ENCODE assay signal across 10 cellular contexts in genomic region chr15:67126551-67127333, GRCh38.
A peak's percentile ranks its signal among the peaks of the same experiment; 100 is the strongest.
DNase-seq lines count a peak whose midpoint lies in the region; ATAC-seq and TF ChIP-seq lines count a peak whose summit lies in the region.
"Had no signal": no experiment of that assay in that cellular context is flagged by ENCODE, and none has a peak within 500 bp of the region (broad histone marks: within the 10 kb centered on the region; RNA-seq: fewer than 3 reads in every experiment).

No MANE protein-coding gene starts in this region.

- H3K9ac ChIP-seq in smooth muscle cell (ENCODE audit: low read depth), result peak overlapping the region; percentile 64

- BruUV-seq in PC-9 (replicated peaks; lab: Mats Ljungman, UMichigan), result TSS peak; percentile 77

- TF ChIP-seq POLR2A in gastroesophageal sphincter (IDR thresholded peaks at IDR 0.05), result no peak

- ATAC-seq in gastroesophageal sphincter, result no peak

- no peaks in the 10 kb centered on the region for H3K9me2 ChIP-seq in PC-9 (ENCODE audit: insufficient read depth)

- H3K4me3 ChIP-seq in PC-9, result peak overlapping the region; percentile 74
- no peak overlapping the region for H3K4me3 ChIP-seq in gastroesophageal sphincter
- H3K4me3 ChIP-seq in smooth muscle cell, result no peak overlapping the region
- H3K4me3 ChIP-seq in H7 (ENCODE audit: insufficient read depth, low read depth, low read length), result no peak overlapping the region

- WGBS in gastroesophageal sphincter (ENCODE audit: low coverage in 1 of 2), 2 donors, result 20 to 83% methylated on average over 2 to 14 of the region's 16 CpGs
- 70% methylated on average over 16 of the region's 16 CpGs for WGBS in smooth muscle cell (ENCODE audit: low lambda C conversion rate)

- CTCF ChIA-PET in PC-9 (lab: Charles Lee), result no interaction called here
- CTCF ChIA-PET in GM10248 (lab: Yijun Ruan, JAX), result interaction anchor here (0.7 to 0.8 kb wide), 2 partner anchors 11 to 66 kb away, joined by 3 read pairs; no protein-coding TSS in a partner anchor

- H3K27ac ChIP-seq in PC-9, result peak overlapping the region; percentile 98
- H3K27ac ChIP-seq in gastroesophageal sphincter, result peak overlapping the region in 3 of 4 donors; percentile 86 to 89 (median 87)
- peak overlapping the region; percentile 95 for H3K27ac ChIP-seq in smooth muscle cell (ENCODE audit: low read depth)

- no peak overlapping the region for H2AFZ ChIP-seq in PC-9
- no peak overlapping the region for H2AFZ ChIP-seq in smooth muscle cell (ENCODE audit: low read depth)

- H3K79me2 ChIP-seq in PC-9 (ENCODE audit: low read depth) (peaks cover 91% of the 10 kb centered on the region), smooth muscle cell (ENCODE audit: low read depth) (peaks cover 76% of the 10 kb centered on the region)

- H3K9me3 ChIP-seq in PC-9 (ENCODE audit: insufficient read depth, low read depth), result no peaks in the 10 kb centered on the region
- H3K9me3 ChIP-seq in gastroesophageal sphincter, result no peaks in the 10 kb centered on the region
- no peaks in the 10 kb centered on the region for H3K9me3 ChIP-seq in smooth muscle cell (replicated peaks; ENCODE audit: low read depth)

- peaks cover 82% of the 10 kb centered on the region for H3K4me1 ChIP-seq in PC-9 (replicated peaks; ENCODE audit: insufficient read depth)
- H3K4me1 ChIP-seq in gastroesophageal sphincter, result peaks cover 0 to 85% (median 54%) of the 10 kb centered on the region in 3 donors
- H3K4me1 ChIP-seq in smooth muscle cell (ENCODE audit: low read depth), result peaks cover 33% of the 10 kb centered on the region

- POLR2A ChIA-PET in PC-9 (lab: Charles Lee; ENCODE audit: unreplicated experiment) (interaction anchor here (0.6 kb wide), 1 partner anchor 14 kb away, joined by 5 read pairs; no protein-coding TSS in a partner anchor), GM10248 (lab: Yijun Ruan, JAX) (no interaction called here)

- H4K20me1 ChIP-seq in PC-9 (ENCODE audit: insufficient read depth) (no peaks in the 10 kb centered on the region; the same call in 1 of the 2 replicates), smooth muscle cell (ENCODE audit: low read depth) (peaks cover 13% of the 10 kb centered on the region)

- peak overlapping the region; percentile 94 for H3K4me2 ChIP-seq in PC-9
- peak overlapping the region; percentile 28 for H3K4me2 ChIP-seq in smooth muscle cell

- peaks cover 30% of the 10 kb centered on the region for H3K36me3 ChIP-seq in PC-9 (ENCODE audit: low read depth)
- H3K36me3 ChIP-seq in gastroesophageal sphincter, result no peaks in the 10 kb centered on the region
- H3K36me3 ChIP-seq in smooth muscle cell (ENCODE audit: low read depth), result no peaks in the 10 kb centered on the region
- H3K36me3 ChIP-seq in H7 (replicated peaks; ENCODE audit: control insufficient read depth, insufficient read depth, low read length), result no peaks in the 10 kb centered on the region

- H3K27me3 ChIP-seq in PC-9 (ENCODE audit: insufficient read depth, low read depth) (no peaks in the 10 kb centered on the region), gastroesophageal sphincter (no peaks in the 10 kb centered on the region), smooth muscle cell (ENCODE audit: low read depth) (no peaks in the 10 kb centered on the region), H7 (ENCODE audit: control insufficient read depth, insufficient read depth, low read length) (no peaks in the 10 kb centered on the region)

- H3F3A ChIP-seq in PC-9 (ENCODE audit: insufficient read depth, low read depth) (peaks cover 71% of the 10 kb centered on the region), smooth muscle cell (ENCODE audit: low read depth) (peaks cover 38% of the 10 kb centered on the region)

- peak; percentile 8 for DNase-seq in NCI-H2029 treated with DMSO at 0.1 percent for 48 hours (lab: John Stamatoyannopoulos, UW)
- DNase-seq in NCI-H2029 (lab: John Stamatoyannopoulos, UW), result no peak
- no peak for DNase-seq in PC-9
- no peak for DNase-seq in smooth muscle cell (lab: John Stamatoyannopoulos, UW; ENCODE audit: unreplicated experiment)
- DNase-seq in GM10248 (ENCODE audit: extremely low spot score), result no peak
- no peak for DNase-seq in H7
- no peak for DNase-seq in stimulated activated CD4-positive, alpha-beta T cell treated with anti-CD3 and anti-CD28 coated beads, Interleukin-1b, Interleukin-23, amount 100 ng/mL, for 48 hours
- DNase-seq: activated effector memory CD4-positive, alpha-beta T cell treated with Interleukin-2 at 50 U/mL for 16 hours; NCI-H524 had no signal

- intact Hi-C loops in PC-9 (cut with micrococcal nuclease; ENCODE audit: unreplicated experiment), result loop anchor here (5.0 to 10.0 kb wide), 3 partner anchors 59 to 708 kb away; partner anchors contain the start of gene SMAD3

- no peak for TF ChIP-seq EP300 in gastroesophageal sphincter (IDR thresholded peaks at IDR 0.05)

- TF ChIP-seq CTCF in PC-9 (conservative IDR thresholded peaks at IDR 0.05) (no peak), gastroesophageal sphincter (IDR thresholded peaks at IDR 0.05) (no peak), smooth muscle cell (IDR thresholded peaks at IDR 0.05; ENCODE audit: borderline replicate concordance, insufficient read depth, poor library complexity, severe bottlenecking) (no peak), GM10248 (IDR thresholded peaks at IDR 0.05; ENCODE audit: control extremely low read depth, extremely low read depth, low read depth, missing control alignments) (no peak)
